2 cellular contexts compared by ENCODE assay signal in the genomic region with DNA sequence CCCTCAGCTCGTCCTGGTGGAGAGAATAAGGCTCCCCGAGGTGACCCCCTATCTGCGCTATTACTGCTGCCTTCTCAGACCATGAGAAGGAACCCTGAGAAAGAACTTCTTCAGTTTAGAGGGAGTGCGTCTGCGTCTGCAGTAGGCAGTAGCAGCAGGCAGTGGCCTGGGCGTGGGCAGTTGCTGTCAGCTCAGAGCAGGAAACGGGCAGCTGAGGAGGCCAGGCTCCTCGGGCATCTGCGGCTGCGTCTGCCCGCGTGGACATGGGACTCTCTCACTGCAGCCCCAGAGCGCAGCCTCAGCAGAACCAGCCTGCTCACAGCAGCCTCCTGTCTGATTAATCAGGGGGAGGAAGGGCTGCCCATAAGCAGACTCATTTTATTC.
TF ChIP-seq lines count a peak whose summit lies in the region.

No MANE protein-coding gene starts in this region.

TF ChIP-seq in SK-N-SH, 30 proteins besides CTCF, POLR2A, EP300 and RAD21 (continued from another document):
- TF ChIP-seq, protein P1, sequence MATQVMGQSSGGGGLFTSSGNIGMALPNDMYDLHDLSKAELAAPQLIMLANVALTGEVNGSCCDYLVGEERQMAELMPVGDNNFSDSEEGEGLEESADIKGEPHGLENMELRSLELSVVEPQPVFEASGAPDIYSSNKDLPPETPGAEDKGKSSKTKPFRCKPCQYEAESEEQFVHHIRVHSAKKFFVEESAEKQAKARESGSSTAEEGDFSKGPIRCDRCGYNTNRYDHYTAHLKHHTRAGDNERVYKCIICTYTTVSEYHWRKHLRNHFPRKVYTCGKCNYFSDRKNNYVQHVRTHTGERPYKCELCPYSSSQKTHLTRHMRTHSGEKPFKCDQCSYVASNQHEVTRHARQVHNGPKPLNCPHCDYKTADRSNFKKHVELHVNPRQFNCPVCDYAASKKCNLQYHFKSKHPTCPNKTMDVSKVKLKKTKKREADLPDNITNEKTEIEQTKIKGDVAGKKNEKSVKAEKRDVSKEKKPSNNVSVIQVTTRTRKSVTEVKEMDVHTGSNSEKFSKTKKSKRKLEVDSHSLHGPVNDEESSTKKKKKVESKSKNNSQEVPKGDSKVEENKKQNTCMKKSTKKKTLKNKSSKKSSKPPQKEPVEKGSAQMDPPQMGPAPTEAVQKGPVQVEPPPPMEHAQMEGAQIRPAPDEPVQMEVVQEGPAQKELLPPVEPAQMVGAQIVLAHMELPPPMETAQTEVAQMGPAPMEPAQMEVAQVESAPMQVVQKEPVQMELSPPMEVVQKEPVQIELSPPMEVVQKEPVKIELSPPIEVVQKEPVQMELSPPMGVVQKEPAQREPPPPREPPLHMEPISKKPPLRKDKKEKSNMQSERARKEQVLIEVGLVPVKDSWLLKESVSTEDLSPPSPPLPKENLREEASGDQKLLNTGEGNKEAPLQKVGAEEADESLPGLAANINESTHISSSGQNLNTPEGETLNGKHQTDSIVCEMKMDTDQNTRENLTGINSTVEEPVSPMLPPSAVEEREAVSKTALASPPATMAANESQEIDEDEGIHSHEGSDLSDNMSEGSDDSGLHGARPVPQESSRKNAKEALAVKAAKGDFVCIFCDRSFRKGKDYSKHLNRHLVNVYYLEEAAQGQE (IDR thresholded peaks at IDR 0.05; ENCODE audit: low read depth, low read length): no peak
- no peak for TF ChIP-seq RXRA (IDR thresholded peaks at IDR 0.05; ENCODE audit: borderline replicate concordance, low read depth)
- TF ChIP-seq, protein P2, sequence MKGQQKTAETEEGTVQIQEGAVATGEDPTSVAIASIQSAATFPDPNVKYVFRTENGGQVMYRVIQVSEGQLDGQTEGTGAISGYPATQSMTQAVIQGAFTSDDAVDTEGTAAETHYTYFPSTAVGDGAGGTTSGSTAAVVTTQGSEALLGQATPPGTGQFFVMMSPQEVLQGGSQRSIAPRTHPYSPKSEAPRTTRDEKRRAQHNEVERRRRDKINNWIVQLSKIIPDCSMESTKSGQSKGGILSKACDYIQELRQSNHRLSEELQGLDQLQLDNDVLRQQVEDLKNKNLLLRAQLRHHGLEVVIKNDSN (IDR thresholded peaks at IDR 0.05; ENCODE audit: borderline replicate concordance, low read depth): no peak

TF ChIP-seq in SK-N-SH treated with all-trans-retinoic acid at 6 μM for 48 hours, 23 proteins besides CTCF, POLR2A, EP300 and RAD21 (continued from another document):
- TF ChIP-seq GLIS3 (CRISPR knock-in tag; IDR thresholded peaks at IDR 0.05) (no peak), ZFP3 (CRISPR knock-in tag; IDR thresholded peaks at IDR 0.05) (no peak), PPARA (CRISPR knock-in tag; IDR thresholded peaks at IDR 0.05; ENCODE audit: borderline replicate concordance) (no peak)
